ENCODE assay signal across 26 cellular contexts in genomic region chr20:14446446-14446845, GRCh38.
"Had no signal": no experiment of that assay in that cellular context is flagged by ENCODE, and none has a peak within 500 bp of the region (broad histone marks: within the 10 kb centered on the region; RNA-seq: fewer than 3 reads in every experiment).

No MANE protein-coding gene starts in this region.

- H3K27ac Mint-ChIP-seq: activated naive CD4-positive, alpha-beta T cell treated with anti-CD3 and anti-CD28 coated beads for 36 hours; activated naive CD8-positive, alpha-beta T cell treated with anti-CD3 and anti-CD28 coated beads for 36 hours; brain; natural killer cell treated with Interleukin-12 subunit alpha and Interleukin-12 subunit beta and Interleukin-15 and Interleukin-18, amount 100 ng/mL, for 72 hours; stimulated activated naive B cell treated with anti-CD40 and anti-IgM and Interleukin-4, amounts not matched to agents 10 μg/mL and 1 μg/mL and 100 μg/mL, for 72 hours; T-helper 2 cell treated with Interferon-gamma antibody and Interleukin-4, amounts not matched to agents 5 μg/mL and 100 μg/mL, for 36 hours had no signal

- H3K4me1 Mint-ChIP-seq: activated naive CD8-positive, alpha-beta T cell treated with anti-CD3 and anti-CD28 coated beads for 36 hours; stimulated activated naive B cell treated with anti-CD40 and anti-IgM and Interleukin-4, amounts not matched to agents 10 μg/mL and 1 μg/mL and 100 μg/mL, for 72 hours had no signal

- ATAC-seq: left cardiac atrium; left ventricle myocardium superior; mucosa of descending colon; natural killer cell treated with Interleukin-12 subunit alpha and Interleukin-12 subunit beta and Interleukin-15 and Interleukin-18, amount 100 ng/mL, for 72 hours; stimulated activated naive B cell treated with anti-CD40 and anti-IgM and Interleukin-4, amounts not matched to agents 10 μg/mL and 1 μg/mL and 100 μg/mL, for 72 hours had no signal

- H3K9me3 ChIP-seq: adrenal gland, mucosa of descending colon, sigmoid colon, stomach, suprapubic skin, tibial artery had no signal

- H3K36me3 Mint-ChIP-seq: activated naive CD8-positive, alpha-beta T cell treated with anti-CD3 and anti-CD28 coated beads for 36 hours; brain; stimulated activated naive B cell treated with anti-CD40 and anti-IgM and Interleukin-4, amounts not matched to agents 10 μg/mL and 1 μg/mL and 100 μg/mL, for 72 hours had no signal

- H3K4me1 ChIP-seq: adrenal gland, sigmoid colon, stomach, suprapubic skin, tibial artery had no signal

- H3K4me2 ChIP-seq: smooth muscle cell had no signal

- H3K27me3 ChIP-seq: adrenal gland, dorsolateral prefrontal cortex, sigmoid colon, stomach, suprapubic skin, tibial artery had no signal

- H3K4me3 Mint-ChIP-seq: activated naive CD4-positive, alpha-beta T cell treated with anti-CD3 and anti-CD28 coated beads for 36 hours; activated naive CD8-positive, alpha-beta T cell treated with anti-CD3 and anti-CD28 coated beads for 36 hours; brain; natural killer cell treated with Interleukin-12 subunit alpha and Interleukin-12 subunit beta and Interleukin-15 and Interleukin-18, amount 100 ng/mL, for 72 hours; stimulated activated naive B cell treated with anti-CD40 and anti-IgM and Interleukin-4, amounts not matched to agents 10 μg/mL and 1 μg/mL and 100 μg/mL, for 72 hours; T-helper 2 cell treated with Interferon-gamma antibody and Interleukin-4, amounts not matched to agents 5 μg/mL and 100 μg/mL, for 36 hours had no signal

- H3K27ac ChIP-seq: adrenal gland, coronary artery, dorsolateral prefrontal cortex, sigmoid colon, stomach, suprapubic skin, tibial artery had no signal

- DNase-seq: activated CD4-positive, alpha-beta T cell treated with anti-CD3 and anti-CD28 coated beads for 4 hours; activated CD4-positive, alpha-beta T cell treated with anti-CD3 and anti-CD28 coated beads, Interleukin-2, amount 50 U/mL, for 4 hours; activated CD4-positive, CD25-positive, alpha-beta regulatory T cell; activated effector memory CD4-positive, alpha-beta T cell treated with Interleukin-2 at 50 U/mL for 16 hours; activated naive CD4-positive, alpha-beta T cell treated with anti-CD3 and anti-CD28 coated beads for 36 hours; activated naive CD8-positive, alpha-beta T cell treated with anti-CD3 and anti-CD28 coated beads for 36 hours; adrenal gland; aorta; dorsolateral prefrontal cortex; effector memory CD4-positive, alpha-beta T cell; left cardiac atrium; left ventricle myocardium superior; mucosa of descending colon; retina; sigmoid colon; stimulated activated CD4-positive, alpha-beta T cell treated with anti-CD3 and anti-CD28 coated beads, Interleukin-1b, Interleukin-23, amount 100 ng/mL, for 48 hours; stimulated activated naive B cell treated with anti-CD40 and anti-IgM and Interleukin-4, amounts not matched to agents 10 μg/mL and 1 μg/mL and 100 μg/mL, for 72 hours; stomach; T-helper 1 cell; tibial artery had no signal

- H3K27me3 Mint-ChIP-seq: activated naive CD8-positive, alpha-beta T cell treated with anti-CD3 and anti-CD28 coated beads for 36 hours; natural killer cell treated with Interleukin-12 subunit alpha and Interleukin-12 subunit beta and Interleukin-15 and Interleukin-18, amount 100 ng/mL, for 72 hours; stimulated activated naive B cell treated with anti-CD40 and anti-IgM and Interleukin-4, amounts not matched to agents 10 μg/mL and 1 μg/mL and 100 μg/mL, for 72 hours had no signal

- H3K4me3 ChIP-seq: adrenal gland, coronary artery, dorsolateral prefrontal cortex, mucosa of descending colon, sigmoid colon, smooth muscle cell, stomach, suprapubic skin, tibial artery had no signal

- H3K36me3 ChIP-seq: adrenal gland, sigmoid colon, stomach, suprapubic skin, tibial artery had no signal
